1 cellular context compared by ENCODE assay signal in genomic region chr14:24100197-24100981, GRCh38.
TF ChIP-seq lines count a peak whose summit lies in the region.

No MANE protein-coding gene starts in this region.

TF ChIP-seq in HepG2, 621 proteins besides CTCF, POLR2A, EP300 and RAD21 (continued from another document and continues in another):
- TF ChIP-seq, protein P1, sequence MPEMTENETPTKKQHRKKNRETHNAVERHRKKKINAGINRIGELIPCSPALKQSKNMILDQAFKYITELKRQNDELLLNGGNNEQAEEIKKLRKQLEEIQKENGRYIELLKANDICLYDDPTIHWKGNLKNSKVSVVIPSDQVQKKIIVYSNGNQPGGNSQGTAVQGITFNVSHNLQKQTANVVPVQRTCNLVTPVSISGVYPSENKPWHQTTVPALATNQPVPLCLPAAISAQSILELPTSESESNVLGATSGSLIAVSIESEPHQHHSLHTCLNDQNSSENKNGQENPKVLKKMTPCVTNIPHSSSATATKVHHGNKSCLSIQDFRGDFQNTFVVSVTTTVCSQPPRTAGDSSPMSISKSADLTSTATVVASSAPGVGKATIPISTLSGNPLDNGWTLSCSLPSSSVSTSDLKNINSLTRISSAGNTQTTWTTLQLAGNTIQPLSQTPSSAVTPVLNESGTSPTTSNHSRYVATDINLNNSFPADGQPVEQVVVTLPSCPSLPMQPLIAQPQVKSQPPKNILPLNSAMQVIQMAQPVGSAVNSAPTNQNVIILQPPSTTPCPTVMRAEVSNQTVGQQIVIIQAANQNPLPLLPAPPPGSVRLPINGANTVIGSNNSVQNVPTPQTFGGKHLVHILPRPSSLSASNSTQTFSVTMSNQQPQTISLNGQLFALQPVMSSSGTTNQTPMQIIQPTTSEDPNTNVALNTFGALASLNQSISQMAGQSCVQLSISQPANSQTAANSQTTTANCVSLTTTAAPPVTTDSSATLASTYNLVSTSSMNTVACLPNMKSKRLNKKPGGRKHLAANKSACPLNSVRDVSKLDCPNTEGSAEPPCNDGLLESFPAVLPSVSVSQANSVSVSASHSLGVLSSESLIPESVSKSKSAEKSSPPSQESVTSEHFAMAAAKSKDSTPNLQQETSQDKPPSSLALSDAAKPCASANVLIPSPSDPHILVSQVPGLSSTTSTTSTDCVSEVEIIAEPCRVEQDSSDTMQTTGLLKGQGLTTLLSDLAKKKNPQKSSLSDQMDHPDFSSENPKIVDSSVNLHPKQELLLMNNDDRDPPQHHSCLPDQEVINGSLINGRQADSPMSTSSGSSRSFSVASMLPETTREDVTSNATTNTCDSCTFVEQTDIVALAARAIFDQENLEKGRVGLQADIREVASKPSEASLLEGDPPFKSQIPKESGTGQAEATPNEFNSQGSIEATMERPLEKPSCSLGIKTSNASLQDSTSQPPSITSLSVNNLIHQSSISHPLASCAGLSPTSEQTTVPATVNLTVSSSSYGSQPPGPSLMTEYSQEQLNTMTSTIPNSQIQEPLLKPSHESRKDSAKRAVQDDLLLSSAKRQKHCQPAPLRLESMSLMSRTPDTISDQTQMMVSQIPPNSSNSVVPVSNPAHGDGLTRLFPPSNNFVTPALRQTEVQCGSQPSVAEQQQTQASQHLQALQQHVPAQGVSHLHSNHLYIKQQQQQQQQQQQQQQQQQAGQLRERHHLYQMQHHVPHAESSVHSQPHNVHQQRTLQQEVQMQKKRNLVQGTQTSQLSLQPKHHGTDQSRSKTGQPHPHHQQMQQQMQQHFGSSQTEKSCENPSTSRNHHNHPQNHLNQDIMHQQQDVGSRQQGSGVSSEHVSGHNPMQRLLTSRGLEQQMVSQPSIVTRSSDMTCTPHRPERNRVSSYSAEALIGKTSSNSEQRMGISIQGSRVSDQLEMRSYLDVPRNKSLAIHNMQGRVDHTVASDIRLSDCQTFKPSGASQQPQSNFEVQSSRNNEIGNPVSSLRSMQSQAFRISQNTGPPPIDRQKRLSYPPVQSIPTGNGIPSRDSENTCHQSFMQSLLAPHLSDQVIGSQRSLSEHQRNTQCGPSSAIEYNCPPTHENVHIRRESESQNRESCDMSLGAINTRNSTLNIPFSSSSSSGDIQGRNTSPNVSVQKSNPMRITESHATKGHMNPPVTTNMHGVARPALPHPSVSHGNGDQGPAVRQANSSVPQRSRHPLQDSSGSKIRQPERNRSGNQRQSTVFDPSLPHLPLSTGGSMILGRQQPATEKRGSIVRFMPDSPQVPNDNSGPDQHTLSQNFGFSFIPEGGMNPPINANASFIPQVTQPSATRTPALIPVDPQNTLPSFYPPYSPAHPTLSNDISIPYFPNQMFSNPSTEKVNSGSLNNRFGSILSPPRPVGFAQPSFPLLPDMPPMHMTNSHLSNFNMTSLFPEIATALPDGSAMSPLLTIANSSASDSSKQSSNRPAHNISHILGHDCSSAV (CRISPR knock-in tag; IDR thresholded peaks at IDR 0.05; ENCODE audit: borderline replicate concordance), result 0 out of 2 replicates have a peak, but pooled peaks have one; percentile 43
- no peak for TF ChIP-seq ATRX (CRISPR knock-in tag; IDR thresholded peaks at IDR 0.05; ENCODE audit: borderline replicate concordance)
- TF ChIP-seq AGO1 (IDR thresholded peaks at IDR 0.05; ENCODE audit: low read depth, low read length, poor library complexity, severe bottlenecking), result no peak
- TF ChIP-seq, protein P2, sequence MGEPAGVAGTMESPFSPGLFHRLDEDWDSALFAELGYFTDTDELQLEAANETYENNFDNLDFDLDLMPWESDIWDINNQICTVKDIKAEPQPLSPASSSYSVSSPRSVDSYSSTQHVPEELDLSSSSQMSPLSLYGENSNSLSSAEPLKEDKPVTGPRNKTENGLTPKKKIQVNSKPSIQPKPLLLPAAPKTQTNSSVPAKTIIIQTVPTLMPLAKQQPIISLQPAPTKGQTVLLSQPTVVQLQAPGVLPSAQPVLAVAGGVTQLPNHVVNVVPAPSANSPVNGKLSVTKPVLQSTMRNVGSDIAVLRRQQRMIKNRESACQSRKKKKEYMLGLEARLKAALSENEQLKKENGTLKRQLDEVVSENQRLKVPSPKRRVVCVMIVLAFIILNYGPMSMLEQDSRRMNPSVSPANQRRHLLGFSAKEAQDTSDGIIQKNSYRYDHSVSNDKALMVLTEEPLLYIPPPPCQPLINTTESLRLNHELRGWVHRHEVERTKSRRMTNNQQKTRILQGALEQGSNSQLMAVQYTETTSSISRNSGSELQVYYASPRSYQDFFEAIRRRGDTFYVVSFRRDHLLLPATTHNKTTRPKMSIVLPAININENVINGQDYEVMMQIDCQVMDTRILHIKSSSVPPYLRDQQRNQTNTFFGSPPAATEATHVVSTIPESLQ (CRISPR knock-in tag; conservative IDR thresholded peaks at IDR 0.05), result no peak
- no peak for TF ChIP-seq PRDM10 (CRISPR knock-in tag; IDR thresholded peaks at IDR 0.05; ENCODE audit: low read depth)
- 0 out of 2 replicates have a peak, but pooled peaks have one; percentile 24 for TF ChIP-seq CEBPB (IDR thresholded peaks at IDR 0.05; ENCODE audit: borderline replicate concordance, low read depth, low read length)
- no peak; the same call in 1 of the 2 replicates for TF ChIP-seq BORCS8-MEF2B (CRISPR knock-in tag; IDR thresholded peaks at IDR 0.05)
- no peak for TF ChIP-seq RERE (CRISPR knock-in tag; IDR thresholded peaks at IDR 0.05; ENCODE audit: low read depth)
- TF ChIP-seq HNF4G (IDR thresholded peaks at IDR 0.05; ENCODE audit: borderline replicate concordance, low read depth, low read length), result peak; percentile 13; the same call in 1 of the 2 replicates
- no peak for TF ChIP-seq HNF4G (CRISPR knock-in tag; IDR thresholded peaks at IDR 0.05; ENCODE audit: borderline replicate concordance, low read depth)
- peak; percentile 17 for TF ChIP-seq TEAD3 (CRISPR knock-in tag; optimal IDR thresholded peaks at IDR 0.05; ENCODE audit: borderline replicate concordance)
- TF ChIP-seq GFI1 (CRISPR knock-in tag; IDR thresholded peaks at IDR 0.05; ENCODE audit: borderline replicate concordance), result no peak
- no peak for TF ChIP-seq TBL1XR1 (IDR thresholded peaks at IDR 0.05; ENCODE audit: borderline replicate concordance, low read length, partially characterized antibody)
- no peak for TF ChIP-seq ZNF121 (CRISPR knock-in tag; IDR thresholded peaks at IDR 0.05)
- TF ChIP-seq, protein P3, sequence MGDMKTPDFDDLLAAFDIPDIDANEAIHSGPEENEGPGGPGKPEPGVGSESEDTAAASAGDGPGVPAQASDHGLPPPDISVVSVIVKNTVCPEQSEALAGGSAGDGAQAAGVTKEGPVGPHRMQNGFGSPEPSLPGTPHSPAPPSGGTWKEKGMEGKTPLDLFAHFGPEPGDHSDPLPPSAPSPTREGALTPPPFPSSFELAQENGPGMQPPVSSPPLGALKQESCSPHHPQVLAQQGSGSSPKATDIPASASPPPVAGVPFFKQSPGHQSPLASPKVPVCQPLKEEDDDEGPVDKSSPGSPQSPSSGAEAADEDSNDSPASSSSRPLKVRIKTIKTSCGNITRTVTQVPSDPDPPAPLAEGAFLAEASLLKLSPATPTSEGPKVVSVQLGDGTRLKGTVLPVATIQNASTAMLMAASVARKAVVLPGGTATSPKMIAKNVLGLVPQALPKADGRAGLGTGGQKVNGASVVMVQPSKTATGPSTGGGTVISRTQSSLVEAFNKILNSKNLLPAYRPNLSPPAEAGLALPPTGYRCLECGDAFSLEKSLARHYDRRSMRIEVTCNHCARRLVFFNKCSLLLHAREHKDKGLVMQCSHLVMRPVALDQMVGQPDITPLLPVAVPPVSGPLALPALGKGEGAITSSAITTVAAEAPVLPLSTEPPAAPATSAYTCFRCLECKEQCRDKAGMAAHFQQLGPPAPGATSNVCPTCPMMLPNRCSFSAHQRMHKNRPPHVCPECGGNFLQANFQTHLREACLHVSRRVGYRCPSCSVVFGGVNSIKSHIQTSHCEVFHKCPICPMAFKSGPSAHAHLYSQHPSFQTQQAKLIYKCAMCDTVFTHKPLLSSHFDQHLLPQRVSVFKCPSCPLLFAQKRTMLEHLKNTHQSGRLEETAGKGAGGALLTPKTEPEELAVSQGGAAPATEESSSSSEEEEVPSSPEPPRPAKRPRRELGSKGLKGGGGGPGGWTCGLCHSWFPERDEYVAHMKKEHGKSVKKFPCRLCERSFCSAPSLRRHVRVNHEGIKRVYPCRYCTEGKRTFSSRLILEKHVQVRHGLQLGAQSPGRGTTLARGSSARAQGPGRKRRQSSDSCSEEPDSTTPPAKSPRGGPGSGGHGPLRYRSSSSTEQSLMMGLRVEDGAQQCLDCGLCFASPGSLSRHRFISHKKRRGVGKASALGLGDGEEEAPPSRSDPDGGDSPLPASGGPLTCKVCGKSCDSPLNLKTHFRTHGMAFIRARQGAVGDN (CRISPR knock-in tag; IDR thresholded peaks at IDR 0.05), result no peak
- 0 out of 2 replicates have a peak, but pooled peaks have one; percentile 33 for TF ChIP-seq ZNF331 (CRISPR knock-in tag; IDR thresholded peaks at IDR 0.05)
- TF ChIP-seq THYN1 (CRISPR knock-in tag; IDR thresholded peaks at IDR 0.05; ENCODE audit: borderline replicate concordance, low read depth), result no peak
- TF ChIP-seq HNF4A (CRISPR knock-in tag; IDR thresholded peaks at IDR 0.05), result peak; percentile 47
- TF ChIP-seq ZSCAN31 (CRISPR knock-in tag; IDR thresholded peaks at IDR 0.05; ENCODE audit: low read depth), result no peak
- TF ChIP-seq MEIS2 (CRISPR knock-in tag; IDR thresholded peaks at IDR 0.05), result no peak
- TF ChIP-seq KDM2A (CRISPR knock-in tag; IDR thresholded peaks at IDR 0.05; ENCODE audit: borderline replicate concordance, low read depth), result no peak
- 0 out of 2 replicates have a peak, but pooled peaks have one; percentile 29 for TF ChIP-seq SSRP1 (CRISPR knock-in tag; IDR thresholded peaks at IDR 0.05)
- TF ChIP-seq RBM22 (optimal IDR thresholded peaks at IDR 0.05; ENCODE audit: low read length), result peak; percentile 91
- no peak for TF ChIP-seq ZBTB3 (CRISPR knock-in tag; IDR thresholded peaks at IDR 0.05; ENCODE audit: borderline replicate concordance, low read depth)
- no peak for TF ChIP-seq FOXO4 (CRISPR knock-in tag; conservative IDR thresholded peaks at IDR 0.05)
- TF ChIP-seq NRL (CRISPR knock-in tag; IDR thresholded peaks at IDR 0.05; ENCODE audit: borderline replicate concordance), result no peak
- TF ChIP-seq ZNF10 (CRISPR knock-in tag; IDR thresholded peaks at IDR 0.05; ENCODE audit: borderline replicate concordance, low read depth), result no peak
- 0 out of 2 replicates have a peak, but pooled peaks have one; percentile 70 for TF ChIP-seq ZNF230 (CRISPR knock-in tag; IDR thresholded peaks at IDR 0.05)
